In the genomic region with DNA sequence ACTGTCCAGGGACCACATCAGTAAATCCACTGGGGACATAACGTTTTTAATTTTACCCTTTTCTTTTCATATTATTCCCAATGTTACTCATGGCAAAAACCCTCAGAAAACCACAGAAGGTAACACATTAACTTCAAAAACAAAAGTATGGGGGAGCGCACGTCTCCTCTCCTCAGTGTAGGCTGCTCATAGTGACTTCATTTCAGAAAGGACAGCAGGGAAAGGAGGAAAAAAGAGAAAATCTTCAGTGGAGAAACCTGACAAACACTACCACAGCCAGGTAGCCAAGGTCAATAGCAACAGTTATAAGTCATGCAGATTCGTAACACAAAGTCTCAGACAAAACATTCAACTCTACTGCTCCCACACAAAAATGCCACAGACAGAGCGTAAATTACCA, we compare ENCODE assay signal across 16 cellular contexts. TPM values are rescaled to one million over a fixed set of nuclear protein-coding genes. Genes with fewer than 3 reads are reported as not detected.
A peak's percentile ranks its signal among the peaks of the same experiment; 100 is the strongest.
DNase-seq lines count a peak whose midpoint lies in the region; ATAC-seq, FAIRE-seq and TF ChIP-seq lines count a peak whose summit lies in the region.
"Had no signal": no experiment of that assay in that cellular context is flagged by ENCODE, and none has a peak within 500 bp of the region (broad histone marks: within the 10 kb centered on the region; RNA-seq: fewer than 3 reads in every experiment).

No MANE protein-coding gene starts in this region.

- H3K4me3 Mint-ChIP-seq in nephron progenitor cell: no peak overlapping the region
- H3K4me3 Mint-ChIP-seq in activated CD4-positive, alpha-beta memory T cell treated with anti-CD3 and anti-CD28 coated beads for 36 hours: no peak overlapping the region
- H3K4me3 Mint-ChIP-seq: CD4-positive, alpha-beta memory T cell; H9 had no signal

- peaks cover 81% of the 10 kb centered on the region for H3K36me3 Mint-ChIP-seq in nephron progenitor cell (ENCODE audit: low read depth)
- no peaks in the 10 kb centered on the region for H3K36me3 Mint-ChIP-seq in activated CD4-positive, alpha-beta memory T cell treated with anti-CD3 and anti-CD28 coated beads for 36 hours
- H3K36me3 Mint-ChIP-seq: CD14-positive monocyte; CD4-positive, alpha-beta memory T cell had no signal

- POLR2A ChIA-PET in activated CD4-positive, alpha-beta memory T cell treated with anti-CD3 and anti-CD28 coated beads for 36 hours (lab: Charles Lee): no interaction called here

- DNase-seq in RCC 7860 (ENCODE audit: low spot score) (peak; percentile 63), kidney glomerular epithelial cell (lab: John Stamatoyannopoulos, UW) (peak; percentile 97), nephron progenitor cell (no peak), NCI-H748 treated with DMSO at 0.1 percent for 48 hours (lab: John Stamatoyannopoulos, UW) (no peak), mucosa of descending colon (no peak)
- no peak for DNase-seq in activated CD4-positive, alpha-beta memory T cell treated with anti-CD3 and anti-CD28 coated beads for 36 hours
- DNase-seq: Calu3; CD4-positive, alpha-beta memory T cell; DMS79 treated with DMSO at 0.1 percent for 48 hours; GF-D8; GOT3; H9 had no signal

- peaks cover 7% of the 10 kb centered on the region for H3K4me1 ChIP-seq in mucosa of descending colon (ENCODE audit: low read depth)
- H3K4me1 ChIP-seq: BLaER1 had no signal

- no peaks in the 10 kb centered on the region for H3K27me3 Mint-ChIP-seq in nephron progenitor cell (ENCODE audit: low read depth, poor library complexity)
- peaks cover 6% of the 10 kb centered on the region for H3K27me3 Mint-ChIP-seq in activated CD4-positive, alpha-beta memory T cell treated with anti-CD3 and anti-CD28 coated beads for 36 hours

- peak overlapping the region; percentile 18 for H3K27ac Mint-ChIP-seq in nephron progenitor cell
- H3K27ac Mint-ChIP-seq in activated CD4-positive, alpha-beta memory T cell treated with anti-CD3 and anti-CD28 coated beads for 36 hours: no peak overlapping the region
- H3K27ac Mint-ChIP-seq: CD4-positive, alpha-beta memory T cell; H9 had no signal

- no peak overlapping the region for H3K4me3 ChIP-seq in mucosa of descending colon
- H3K4me3 ChIP-seq: BLaER1 had no signal

- H3K9me3 Mint-ChIP-seq in nephron progenitor cell: peaks cover 8% of the 10 kb centered on the region
- no peaks in the 10 kb centered on the region for H3K9me3 Mint-ChIP-seq in activated CD4-positive, alpha-beta memory T cell treated with anti-CD3 and anti-CD28 coated beads for 36 hours
- H3K9me3 Mint-ChIP-seq: CD4-positive, alpha-beta memory T cell; H9 had no signal

- ATAC-seq in mucosa of descending colon (no peak), HG02870 (IDR thresholded peaks at IDR 0.05; ENCODE audit: unreplicated experiment) (no peak)

- peak; percentile 87 for FAIRE-seq in RCC 7860 (lab: Jason Lieb, UNC)
- FAIRE-seq: A204.1 had no signal

- H3K36me3 ChIP-seq in mucosa of descending colon (ENCODE audit: low read depth): no peaks in the 10 kb centered on the region
- H3K36me3 ChIP-seq: BLaER1 had no signal

- H3K4me1 Mint-ChIP-seq in nephron progenitor cell: peaks cover 6% of the 10 kb centered on the region
- no peaks in the 10 kb centered on the region for H3K4me1 Mint-ChIP-seq in activated CD4-positive, alpha-beta memory T cell treated with anti-CD3 and anti-CD28 coated beads for 36 hours (ENCODE audit: low read depth)
- H3K4me1 Mint-ChIP-seq: CD4-positive, alpha-beta memory T cell had no signal

- intact Hi-C loops in activated CD4-positive, alpha-beta memory T cell treated with anti-CD3 and anti-CD28 coated beads for 36 hours (cut with micrococcal nuclease): loop anchor here (5.0 kb wide), 1 partner anchor 86 kb away; no protein-coding TSS in a partner anchor
- intact Hi-C loops in mucosa of descending colon (cut with DNase I, micrococcal nuclease): loop anchor here (10.0 kb wide), 1 partner anchor 212 kb away; no protein-coding TSS in a partner anchor

- no peaks in the 10 kb centered on the region for H3K9me3 ChIP-seq in mucosa of descending colon
- H3K9me3 ChIP-seq: BLaER1 had no signal

- CTCF ChIA-PET in activated CD4-positive, alpha-beta memory T cell treated with anti-CD3 and anti-CD28 coated beads for 36 hours (lab: Charles Lee): interaction anchor here (0.5 to 7.6 kb wide), 8 partner anchors 37 to 1003 kb away, joined by 3 to 192 read pairs (median 4); no protein-coding TSS in a partner anchor

- TF ChIP-seq CTCF in nephron progenitor cell (IDR thresholded peaks at IDR 0.05) (no peak), mucosa of descending colon (IDR thresholded peaks at IDR 0.05) (no peak)

RNA-seq across cellular contexts. Expression of a gene that starts 21.4 kb away (rescaled TPM):
- total RNA-seq in activated CD4-positive, alpha-beta memory T cell treated with anti-CD3 and anti-CD28 coated beads for 36 hours: under 1 TPM; 0.17 to 0.33 TPM
- 10 to 100 TPM in 1 of 3 donors, 1 to 10 TPM in 2; 1.3 to 23.6 (median 3.6) TPM for total RNA-seq in mucosa of descending colon
- total RNA-seq: CD4-positive, alpha-beta memory T cell had no signal

RNA-seq across cellular contexts. Expression of a gene that starts 53.8 kb away (rescaled TPM):
- total RNA-seq in activated CD4-positive, alpha-beta memory T cell treated with anti-CD3 and anti-CD28 coated beads for 36 hours: 10 to 100 TPM; 19.2 to 20.1 TPM
- total RNA-seq in mucosa of descending colon: 10 to 100 TPM; 48.6 to 60.5 (median 55.2) TPM

Comparison
In these comparisons a context has a peak if more than half of its experiments do, and no peak if none do; other contexts are left out.
1. DNase-seq: peak in RCC 7860 (single experiment) and kidney glomerular epithelial cell (single experiment); none in nephron progenitor cell (single experiment), NCI-H748 treated with DMSO at 0.1 percent for 48 hours (single experiment), activated CD4-positive, alpha-beta memory T cell treated with anti-CD3 and anti-CD28 coated beads for 36 hours (single experiment) and mucosa of descending colon (0 of 3).